In the genomic region with DNA sequence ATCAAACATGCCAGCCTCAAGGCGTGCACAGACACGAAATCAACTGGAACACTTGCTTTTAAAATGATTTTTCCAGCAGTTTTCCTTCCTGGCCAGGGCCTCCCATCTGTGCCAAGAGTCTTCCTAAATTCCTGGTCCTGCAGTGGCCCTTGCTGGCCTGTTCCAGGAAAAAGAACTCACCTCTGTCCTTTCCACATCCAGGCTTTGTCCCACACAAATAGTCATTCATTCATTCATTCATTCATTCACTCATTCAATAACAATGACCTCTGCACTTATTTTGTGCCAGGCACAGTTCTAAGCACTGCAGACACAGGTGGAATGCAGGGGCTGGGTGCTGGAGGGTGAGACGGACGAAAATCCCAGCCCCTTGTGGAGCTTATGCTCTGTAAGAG, we compare ENCODE assay signal across 21 cellular contexts.
"Had no signal": no experiment of that assay in that cellular context is flagged by ENCODE, and none has a peak within 500 bp of the region (broad histone marks: within the 10 kb centered on the region; RNA-seq: fewer than 3 reads in every experiment).

No MANE protein-coding gene starts in this region.

- H3K4me2 ChIP-seq: hepatocyte had no signal

- H3K36me3 ChIP-seq: left ventricle myocardium inferior, ovary, suprapubic skin, tibial artery, upper lobe of left lung, uterus had no signal

- H3K36me3 Mint-ChIP-seq: naive B cell had no signal

- H3K27me3 ChIP-seq: hepatocyte, ovary, upper lobe of left lung, uterus had no signal

- H3K4me3 Mint-ChIP-seq: dendritic cell treated with granulocyte-macrophage colony-stimulating factor and Interleukin-4, amounts not matched to agents 40 ng/mL and 50 ng/mL, for 4 days; naive B cell; nephron had no signal

- H2AFZ ChIP-seq: hepatocyte had no signal

- FAIRE-seq: colon, endothelial cell of umbilical vein, kidney, small intestine had no signal

- H3K4me3 ChIP-seq: hepatocyte, left ventricle myocardium inferior, ovary, suprapubic skin, tibial artery, upper lobe of left lung, uterus had no signal

- H3K4me1 Mint-ChIP-seq: nephron had no signal

- H3K9me3 Mint-ChIP-seq: dendritic cell treated with granulocyte-macrophage colony-stimulating factor and Interleukin-4, amounts not matched to agents 40 ng/mL and 50 ng/mL, for 4 days; naive B cell; nephron had no signal

- H3K4me1 ChIP-seq: left ventricle myocardium inferior, suprapubic skin, tibial artery, upper lobe of left lung, uterus had no signal

- H3K9me3 ChIP-seq: left ventricle myocardium inferior, ovary, suprapubic skin, tibial artery, upper lobe of left lung, uterus had no signal

- DNase-seq: erythroblast; foreskin keratinocyte; kidney; left cardiac atrium; left ventricle myocardium inferior; mesendoderm; naive B cell; ovary; right cardiac atrium; small intestine; stimulated activated CD4-positive, alpha-beta T cell treated with anti-CD3 and anti-CD28 coated beads, Interleukin-2, amount 100 ng/mL, for 48 hours; stimulated activated naive CD8-positive, alpha-beta T cell treated with anti-CD3 and anti-CD28 coated beads, Interleukin-15, Interleukin-2, amounts not matched to agents 100 U/mL and 50 U/mL, for 24 hours; tibial artery; upper lobe of left lung; uterus had no signal

- H3K27ac Mint-ChIP-seq: dendritic cell treated with granulocyte-macrophage colony-stimulating factor and Interleukin-4, amounts not matched to agents 40 ng/mL and 50 ng/mL, for 4 days; naive B cell; nephron had no signal

- H3K79me2 ChIP-seq: hepatocyte had no signal

- H3K27ac ChIP-seq: foreskin keratinocyte, hepatocyte, left ventricle myocardium inferior, ovary, suprapubic skin, tibial artery, upper lobe of left lung, uterus had no signal

- ATAC-seq: foreskin keratinocyte; left cardiac atrium; right cardiac atrium; stimulated activated naive CD8-positive, alpha-beta T cell treated with anti-CD3 and anti-CD28 coated beads, Interleukin-15, Interleukin-2, amounts not matched to agents 100 U/mL and 50 U/mL, for 24 hours had no signal
